In genomic region chr1:231724876-231725647, GRCh38 we compare ENCODE assay signal across 8 cellular contexts.
DNase-seq lines count a peak whose midpoint lies in the region; ATAC-seq and TF ChIP-seq lines count a peak whose summit lies in the region.

No MANE protein-coding gene starts in this region.

- no peak overlapping the region for H2AK5ac ChIP-seq in neuronal stem cell (ENCODE audit: low read depth, low read length)

- BruUV-seq in Panc1 (replicated peaks; lab: Mats Ljungman, UMichigan) = no TSS peak

- no peak overlapping the region for H2BK15ac ChIP-seq in neuronal stem cell (ENCODE audit: low read length)

- no peak overlapping the region for H3K4ac ChIP-seq in neuronal stem cell (ENCODE audit: low read length)

- peak; percentile 16 for DNase-seq in stimulated activated CD4-positive, alpha-beta T cell treated with anti-CD3 and anti-CD28 coated beads, Interleukin-1b, Interleukin-23, amount 100 ng/mL, for 48 hours
- no peak for DNase-seq in stimulated activated CD4-positive, alpha-beta T cell treated with anti-CD3 and anti-CD28 coated beads, Interleukin-4, amount 100 ng/mL, for 1 hour
- peak; percentile 12 for DNase-seq in Panc1 (ENCODE audit: low read depth, low spot score)
- DNase-seq in epithelial cell of proximal tubule (ENCODE audit: low read depth) = peak; percentile 9
- DNase-seq in neuronal stem cell (ENCODE audit: low spot score) = peak; percentile 8
- DNase-seq in NCI-H510A treated with DMSO at 0.1 percent for 48 hours (lab: John Stamatoyannopoulos, UW) = no peak
- no peak for DNase-seq in vagina (ENCODE audit: extremely low spot score in 2 of 2)

- no peaks in the 10 kb centered on the region for H3K79me1 ChIP-seq in neuronal stem cell (ENCODE audit: low read depth, low read length)

- TF ChIP-seq CTCF in Panc1 (IDR thresholded peaks at IDR 0.05) (peak; percentile 72), epithelial cell of proximal tubule (conservative IDR thresholded peaks at IDR 0.05; ENCODE audit: low read depth, low read length) (peak; percentile 78), vagina (IDR thresholded peaks at IDR 0.05) (peak in 1 of 3 experiments; percentile 28)

- CTCF ChIA-PET in Panc1 (lab: Charles Lee) = no interaction called here

- ATAC-seq in HG02981 (IDR thresholded peaks at IDR 0.05; ENCODE audit: unreplicated experiment) (peak; percentile 57), Panc1 (peak; percentile 81)

- H3K18ac ChIP-seq in neuronal stem cell (ENCODE audit: low read length) = no peak overlapping the region

- H3K27me3 ChIP-seq in Panc1 (ENCODE audit: control insufficient read depth, insufficient read depth, low read length) (no peaks in the 10 kb centered on the region), neuronal stem cell (ENCODE audit: control insufficient read depth in 3 of 3, insufficient read depth in 3 of 3, low read depth in 1 of 3, low read length in 3 of 3) (no peaks in the 10 kb centered on the region), vagina (no peaks in the 10 kb centered on the region)

- H3K4me1 ChIP-seq in Panc1 (ENCODE audit: control insufficient read depth, insufficient read depth, low read length) (no peaks in the 10 kb centered on the region), neuronal stem cell (ENCODE audit: control insufficient read depth in 2 of 2, insufficient read depth in 1 of 2, low read depth in 1 of 2, low read length in 2 of 2) (peaks cover 0 to 5% of the 10 kb centered on the region in 2 donors), vagina (no peaks in the 10 kb centered on the region)

- no peak overlapping the region for H3K4me2 ChIP-seq in neuronal stem cell (ENCODE audit: insufficient read depth, low read length, poor library complexity, severe bottlenecking)

- H3K4me3 ChIP-seq in Panc1 (ENCODE audit: low read depth in 2 of 2, low read length in 2 of 2) (no peak overlapping the region), epithelial cell of proximal tubule (ENCODE audit: low read depth, low read length) (no peak overlapping the region), neuronal stem cell (ENCODE audit: low read length in 2 of 2) (no peak overlapping the region), vagina (no peak overlapping the region)

- intact Hi-C loops in Panc1 (cut with micrococcal nuclease; ENCODE audit: unreplicated experiment) = no loop called here
- intact Hi-C loops in vagina (cut with DNase I) = no loop called here

- H4K8ac ChIP-seq in neuronal stem cell (ENCODE audit: low read depth, low read length) = no peak overlapping the region

- H3K14ac ChIP-seq in neuronal stem cell (ENCODE audit: low read length) = no peak overlapping the region

- H3K9me3 ChIP-seq in Panc1 (ENCODE audit: control insufficient read depth, insufficient read depth, low read depth, low read length) = no peaks in the 10 kb centered on the region
- H3K9me3 ChIP-seq in neuronal stem cell (replicated peaks in 1 of 2; ENCODE audit: control insufficient read depth in 2 of 2, insufficient read depth in 1 of 2, low read depth in 1 of 2, low read length in 2 of 2) = no peaks in the 10 kb centered on the region
- no peaks in the 10 kb centered on the region for H3K9me3 ChIP-seq in vagina

- in situ Hi-C loops in Panc1 (cut with HindIII; ENCODE audit: low pct_unique_long_range_greater_than_20kb, low sequenced_read_pairs) = no loop called here

- no CpG with 5 or more reads among the region's 13 CpGs for WGBS in neuronal stem cell (ENCODE audit: extremely low coverage in 2 of 2, insufficient read length in 2 of 2, insufficient replicate concordance in 1 of 2), 2 donors

- no peak overlapping the region for H3K9ac ChIP-seq in neuronal stem cell (ENCODE audit: low read depth, low read length, poor library complexity)

- H2AFZ ChIP-seq in neuronal stem cell (ENCODE audit: low read length) = peak overlapping the region; percentile 57

- no peak overlapping the region for H2BK5ac ChIP-seq in neuronal stem cell (ENCODE audit: low read length)

- POLR2A ChIA-PET in Panc1 (lab: Charles Lee) = no interaction called here

- no peak for TF ChIP-seq POLR2A in vagina (IDR thresholded peaks at IDR 0.05)

- no peak overlapping the region for H4K91ac ChIP-seq in neuronal stem cell (ENCODE audit: low read depth, low read length, poor library complexity)

- H3K23ac ChIP-seq in neuronal stem cell (ENCODE audit: low read depth, low read length, poor library complexity) = no peak overlapping the region

- H3K27ac ChIP-seq in Panc1 (ENCODE audit: low read length) = no peak overlapping the region
- H3K27ac ChIP-seq in neuronal stem cell (replicated peaks; ENCODE audit: low read length) = no peak overlapping the region
- H3K27ac ChIP-seq in vagina = no peak overlapping the region

- no peak overlapping the region for H2BK12ac ChIP-seq in neuronal stem cell (ENCODE audit: low read length)

- no peaks in the 10 kb centered on the region for H3K36me3 ChIP-seq in Panc1 (ENCODE audit: control insufficient read depth, insufficient read depth, low read length)
- H3K36me3 ChIP-seq in neuronal stem cell (replicated peaks in 1 of 2; ENCODE audit: control insufficient read depth in 2 of 2, insufficient read depth in 2 of 2, low read length in 2 of 2) = no peaks in the 10 kb centered on the region
- no peaks in the 10 kb centered on the region for H3K36me3 ChIP-seq in vagina

- H2BK120ac ChIP-seq in neuronal stem cell (ENCODE audit: low read depth, low read length) = no peak overlapping the region

Comparison
In these comparisons a context has a peak if more than half of its experiments do, and no peak if none do; other contexts are left out.
1. DNase-seq: peak in stimulated activated CD4-positive, alpha-beta T cell treated with anti-CD3 and anti-CD28 coated beads, Interleukin-1b, Interleukin-23, amount 100 ng/mL, for 48 hours (single experiment), Panc1 (single experiment), epithelial cell of proximal tubule (single experiment) and neuronal stem cell (single experiment); none in stimulated activated CD4-positive, alpha-beta T cell treated with anti-CD3 and anti-CD28 coated beads, Interleukin-4, amount 100 ng/mL, for 1 hour (single experiment), NCI-H510A treated with DMSO at 0.1 percent for 48 hours (single experiment) and vagina (0 of 2).